In genomic region chr21:25879203-25879602, GRCh38 we compare ENCODE assay signal across 1 cellular context.
TF ChIP-seq lines count a peak whose summit lies in the region.

No MANE protein-coding gene starts in this region.

TF ChIP-seq in HepG2, 621 proteins besides CTCF, POLR2A, EP300 and RAD21 (continued from another document):
- 0 out of 2 replicates have a peak, but pooled peaks have one; percentile 35 for TF ChIP-seq ONECUT2 (CRISPR knock-in tag; IDR thresholded peaks at IDR 0.05)
- no peak for TF ChIP-seq HNRNPUL1 (IDR thresholded peaks at IDR 0.05; ENCODE audit: low read depth, low read length)
- TF ChIP-seq SETDB1 (CRISPR knock-in tag; IDR thresholded peaks at IDR 0.05; ENCODE audit: borderline replicate concordance), result no peak
- no peak for TF ChIP-seq ZNF713 (CRISPR knock-in tag; IDR thresholded peaks at IDR 0.05)
- peak; percentile 11; the same call in 1 of the 2 replicates for TF ChIP-seq CREM (IDR thresholded peaks at IDR 0.05)
- TF ChIP-seq CREM (CRISPR knock-in tag; IDR thresholded peaks at IDR 0.05), result no peak
- TF ChIP-seq LCORL (IDR thresholded peaks at IDR 0.05), result peak; percentile 48; the same call in 1 of the 2 replicates
- TF ChIP-seq LCORL (CRISPR knock-in tag; IDR thresholded peaks at IDR 0.05), result peak; percentile 53; the same call in 1 of the 2 replicates
- TF ChIP-seq ZNF879 (CRISPR knock-in tag; IDR thresholded peaks at IDR 0.05), result no peak
- no peak for TF ChIP-seq ZFP36L1 (CRISPR knock-in tag; IDR thresholded peaks at IDR 0.05)
- no peak for TF ChIP-seq SMAD3 (CRISPR knock-in tag; IDR thresholded peaks at IDR 0.05)
- no peak for TF ChIP-seq FOXP1 (IDR thresholded peaks at IDR 0.05)
- TF ChIP-seq FOXP1 (CRISPR knock-in tag; IDR thresholded peaks at IDR 0.05), result peak; percentile 57; the same call in 1 of the 2 replicates
- no peak for TF ChIP-seq ZNF12 (CRISPR knock-in tag; IDR thresholded peaks at IDR 0.05)
- TF ChIP-seq CBFB (CRISPR knock-in tag; IDR thresholded peaks at IDR 0.05), result no peak
- peak; percentile 64 for TF ChIP-seq NR2F6 (IDR thresholded peaks at IDR 0.05)
- peak; percentile 56; the same call in 1 of the 2 replicates for TF ChIP-seq NR2F6 (CRISPR knock-in tag; IDR thresholded peaks at IDR 0.05)
- TF ChIP-seq BCL6 (CRISPR knock-in tag; IDR thresholded peaks at IDR 0.05), result no peak
- no peak for TF ChIP-seq ZNF605 (CRISPR knock-in tag; IDR thresholded peaks at IDR 0.05)
- TF ChIP-seq ZNF737 (CRISPR knock-in tag; IDR thresholded peaks at IDR 0.05; ENCODE audit: borderline replicate concordance), result no peak
- no peak for TF ChIP-seq NBN (conservative IDR thresholded peaks at IDR 0.05)
- no peak for TF ChIP-seq HHEX (CRISPR knock-in tag; IDR thresholded peaks at IDR 0.05)
- TF ChIP-seq NFATC3 (CRISPR knock-in tag; IDR thresholded peaks at IDR 0.05), result no peak
- TF ChIP-seq FOXO1 (CRISPR knock-in tag; IDR thresholded peaks at IDR 0.05), result peak; percentile 68
- TF ChIP-seq ZNF766 (CRISPR knock-in tag; IDR thresholded peaks at IDR 0.05; ENCODE audit: borderline replicate concordance), result no peak
- TF ChIP-seq ZMYM2 (CRISPR knock-in tag; IDR thresholded peaks at IDR 0.05), result no peak
- TF ChIP-seq ARNT (IDR thresholded peaks at IDR 0.05), result no peak
- no peak for TF ChIP-seq ZNF24 (IDR thresholded peaks at IDR 0.05)
- TF ChIP-seq HOMEZ (CRISPR knock-in tag; IDR thresholded peaks at IDR 0.05; ENCODE audit: low read depth), result 0 out of 2 replicates have a peak, but pooled peaks have one; percentile 36
- no peak for TF ChIP-seq ZNF441 (CRISPR knock-in tag; IDR thresholded peaks at IDR 0.05; ENCODE audit: borderline replicate concordance)
- TF ChIP-seq PCBP1 (IDR thresholded peaks at IDR 0.05; ENCODE audit: borderline replicate concordance, low read depth, low read length), result no peak
- peak; percentile 31 for TF ChIP-seq TEAD3 (CRISPR knock-in tag; optimal IDR thresholded peaks at IDR 0.05; ENCODE audit: borderline replicate concordance)
- TF ChIP-seq, protein P1, sequence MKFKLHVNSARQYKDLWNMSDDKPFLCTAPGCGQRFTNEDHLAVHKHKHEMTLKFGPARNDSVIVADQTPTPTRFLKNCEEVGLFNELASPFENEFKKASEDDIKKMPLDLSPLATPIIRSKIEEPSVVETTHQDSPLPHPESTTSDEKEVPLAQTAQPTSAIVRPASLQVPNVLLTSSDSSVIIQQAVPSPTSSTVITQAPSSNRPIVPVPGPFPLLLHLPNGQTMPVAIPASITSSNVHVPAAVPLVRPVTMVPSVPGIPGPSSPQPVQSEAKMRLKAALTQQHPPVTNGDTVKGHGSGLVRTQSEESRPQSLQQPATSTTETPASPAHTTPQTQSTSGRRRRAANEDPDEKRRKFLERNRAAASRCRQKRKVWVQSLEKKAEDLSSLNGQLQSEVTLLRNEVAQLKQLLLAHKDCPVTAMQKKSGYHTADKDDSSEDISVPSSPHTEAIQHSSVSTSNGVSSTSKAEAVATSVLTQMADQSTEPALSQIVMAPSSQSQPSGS (CRISPR knock-in tag; IDR thresholded peaks at IDR 0.05), result 0 out of 2 replicates have a peak, but pooled peaks have one; percentile 30
- TF ChIP-seq ZNF225 (CRISPR knock-in tag; IDR thresholded peaks at IDR 0.05), result no peak
- TF ChIP-seq IKZF4 (CRISPR knock-in tag; IDR thresholded peaks at IDR 0.05; ENCODE audit: borderline replicate concordance, low read depth, not compliant biosample characterization), result no peak
- TF ChIP-seq CHCHD3 (CRISPR knock-in tag; IDR thresholded peaks at IDR 0.05), result no peak
- TF ChIP-seq ZNF180 (CRISPR knock-in tag; IDR thresholded peaks at IDR 0.05; ENCODE audit: borderline replicate concordance, low read depth), result no peak
- no peak for TF ChIP-seq RFX3 (CRISPR knock-in tag; IDR thresholded peaks at IDR 0.05)
- no peak for TF ChIP-seq FOXK1 (CRISPR knock-in tag; IDR thresholded peaks at IDR 0.05; ENCODE audit: borderline replicate concordance, low read depth)
- TF ChIP-seq DNMT3B (CRISPR knock-in tag; conservative IDR thresholded peaks at IDR 0.05), result no peak
- TF ChIP-seq, protein P2, sequence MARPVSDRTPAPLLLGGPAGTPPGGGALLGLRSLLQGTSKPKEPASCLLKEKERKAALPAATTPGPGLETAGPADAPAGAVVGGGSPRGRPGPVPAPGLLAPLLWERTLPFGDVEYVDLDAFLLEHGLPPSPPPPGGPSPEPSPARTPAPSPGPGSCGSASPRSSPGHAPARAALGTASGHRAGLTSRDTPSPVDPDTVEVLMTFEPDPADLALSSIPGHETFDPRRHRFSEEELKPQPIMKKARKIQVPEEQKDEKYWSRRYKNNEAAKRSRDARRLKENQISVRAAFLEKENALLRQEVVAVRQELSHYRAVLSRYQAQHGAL (CRISPR knock-in tag; IDR thresholded peaks at IDR 0.05; ENCODE audit: not compliant biosample characterization), result no peak
- TF ChIP-seq RCOR2 (CRISPR knock-in tag; IDR thresholded peaks at IDR 0.05), result no peak
- TF ChIP-seq ZNF652 (CRISPR knock-in tag; IDR thresholded peaks at IDR 0.05; ENCODE audit: borderline replicate concordance, low read depth), result no peak
- TF ChIP-seq ZNF207 (IDR thresholded peaks at IDR 0.05; ENCODE audit: borderline replicate concordance), result no peak
- no peak for TF ChIP-seq SMAD9 (CRISPR knock-in tag; IDR thresholded peaks at IDR 0.05)
- TF ChIP-seq ZNF33B (CRISPR knock-in tag; IDR thresholded peaks at IDR 0.05), result no peak
- TF ChIP-seq, protein P3, sequence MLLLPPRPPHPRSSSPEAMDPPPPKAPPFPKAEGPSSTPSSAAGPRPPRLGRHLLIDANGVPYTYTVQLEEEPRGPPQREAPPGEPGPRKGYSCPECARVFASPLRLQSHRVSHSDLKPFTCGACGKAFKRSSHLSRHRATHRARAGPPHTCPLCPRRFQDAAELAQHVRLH (CRISPR knock-in tag; IDR thresholded peaks at IDR 0.05; ENCODE audit: borderline replicate concordance, low read depth), result no peak
- peak; percentile 85 for TF ChIP-seq HNF4A (CRISPR knock-in tag; IDR thresholded peaks at IDR 0.05)
- TF ChIP-seq ZBTB44 (CRISPR knock-in tag; IDR thresholded peaks at IDR 0.05), result no peak
- peak; percentile 36; the same call in 1 of the 2 replicates for TF ChIP-seq NFIC (IDR thresholded peaks at IDR 0.05; ENCODE audit: low read length)
- TF ChIP-seq NR3C1 (CRISPR knock-in tag; IDR thresholded peaks at IDR 0.05), result no peak
- no peak for TF ChIP-seq ZNF282 (IDR thresholded peaks at IDR 0.05; ENCODE audit: partially characterized antibody)
- TF ChIP-seq SPEN (CRISPR knock-in tag; IDR thresholded peaks at IDR 0.05; ENCODE audit: low read depth), result no peak
- no peak for TF ChIP-seq PHF21A (CRISPR knock-in tag; IDR thresholded peaks at IDR 0.05)
- no peak for TF ChIP-seq MYNN (CRISPR knock-in tag; IDR thresholded peaks at IDR 0.05; ENCODE audit: low read depth)
- TF ChIP-seq ZNF609 (CRISPR knock-in tag; IDR thresholded peaks at IDR 0.05; ENCODE audit: borderline replicate concordance), result peak; percentile 42; the same call in 1 of the 2 replicates
- TF ChIP-seq NAIF1 (CRISPR knock-in tag; IDR thresholded peaks at IDR 0.05; ENCODE audit: borderline replicate concordance), result no peak
- no peak for TF ChIP-seq MED13 (CRISPR knock-in tag; IDR thresholded peaks at IDR 0.05)
- TF ChIP-seq CEBPB (IDR thresholded peaks at IDR 0.05; ENCODE audit: borderline replicate concordance, low read depth, low read length), result peak; percentile 50; the same call in 1 of the 2 replicates
- no peak for TF ChIP-seq ZNF10 (CRISPR knock-in tag; IDR thresholded peaks at IDR 0.05; ENCODE audit: borderline replicate concordance, low read depth)
- no peak for TF ChIP-seq ZNF567 (CRISPR knock-in tag; IDR thresholded peaks at IDR 0.05; ENCODE audit: borderline replicate concordance)
- no peak for TF ChIP-seq ZFP37 (CRISPR knock-in tag; IDR thresholded peaks at IDR 0.05; ENCODE audit: borderline replicate concordance)
- no peak for TF ChIP-seq MAFF (IDR thresholded peaks at IDR 0.05; ENCODE audit: low read depth, low read length)
- TF ChIP-seq RNF2 (conservative IDR thresholded peaks at IDR 0.05; ENCODE audit: low read depth), result no peak
- TF ChIP-seq, protein P4, sequence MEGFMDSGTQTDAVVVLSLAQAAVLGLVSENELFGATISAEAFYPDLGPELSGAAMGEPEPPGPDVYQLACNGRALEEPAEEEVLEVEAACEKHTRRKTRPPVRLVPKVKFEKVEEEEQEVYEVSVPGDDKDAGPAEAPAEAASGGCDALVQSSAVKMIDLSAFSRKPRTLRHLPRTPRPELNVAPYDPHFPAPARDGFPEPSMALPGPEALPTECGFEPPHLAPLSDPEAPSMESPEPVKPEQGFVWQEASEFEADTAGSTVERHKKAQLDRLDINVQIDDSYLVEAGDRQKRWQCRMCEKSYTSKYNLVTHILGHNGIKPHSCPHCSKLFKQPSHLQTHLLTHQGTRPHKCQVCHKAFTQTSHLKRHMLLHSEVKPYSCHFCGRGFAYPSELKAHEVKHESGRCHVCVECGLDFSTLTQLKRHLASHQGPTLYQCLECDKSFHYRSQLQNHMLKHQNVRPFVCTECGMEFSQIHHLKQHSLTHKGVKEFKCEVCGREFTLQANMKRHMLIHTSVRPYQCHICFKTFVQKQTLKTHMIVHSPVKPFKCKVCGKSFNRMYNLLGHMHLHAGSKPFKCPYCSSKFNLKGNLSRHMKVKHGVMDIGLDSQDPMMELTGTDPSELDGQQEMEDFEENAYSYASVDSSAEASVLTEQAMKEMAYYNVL (CRISPR knock-in tag; IDR thresholded peaks at IDR 0.05; ENCODE audit: borderline replicate concordance), result no peak
- no peak for TF ChIP-seq MAF1 (CRISPR knock-in tag; IDR thresholded peaks at IDR 0.05; ENCODE audit: borderline replicate concordance)
- no peak for TF ChIP-seq ZNF615 (CRISPR knock-in tag; IDR thresholded peaks at IDR 0.05; ENCODE audit: borderline replicate concordance)
- no peak for TF ChIP-seq ZNF44 (CRISPR knock-in tag; IDR thresholded peaks at IDR 0.05)
- peak; percentile 56 for TF ChIP-seq CEBPG (CRISPR knock-in tag; IDR thresholded peaks at IDR 0.05)
- TF ChIP-seq, protein P5, sequence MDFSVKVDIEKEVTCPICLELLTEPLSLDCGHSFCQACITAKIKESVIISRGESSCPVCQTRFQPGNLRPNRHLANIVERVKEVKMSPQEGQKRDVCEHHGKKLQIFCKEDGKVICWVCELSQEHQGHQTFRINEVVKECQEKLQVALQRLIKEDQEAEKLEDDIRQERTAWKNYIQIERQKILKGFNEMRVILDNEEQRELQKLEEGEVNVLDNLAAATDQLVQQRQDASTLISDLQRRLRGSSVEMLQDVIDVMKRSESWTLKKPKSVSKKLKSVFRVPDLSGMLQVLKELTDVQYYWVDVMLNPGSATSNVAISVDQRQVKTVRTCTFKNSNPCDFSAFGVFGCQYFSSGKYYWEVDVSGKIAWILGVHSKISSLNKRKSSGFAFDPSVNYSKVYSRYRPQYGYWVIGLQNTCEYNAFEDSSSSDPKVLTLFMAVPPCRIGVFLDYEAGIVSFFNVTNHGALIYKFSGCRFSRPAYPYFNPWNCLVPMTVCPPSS (IDR thresholded peaks at IDR 0.05), result no peak
